17 cellular contexts compared by ENCODE assay signal in the genomic region with DNA sequence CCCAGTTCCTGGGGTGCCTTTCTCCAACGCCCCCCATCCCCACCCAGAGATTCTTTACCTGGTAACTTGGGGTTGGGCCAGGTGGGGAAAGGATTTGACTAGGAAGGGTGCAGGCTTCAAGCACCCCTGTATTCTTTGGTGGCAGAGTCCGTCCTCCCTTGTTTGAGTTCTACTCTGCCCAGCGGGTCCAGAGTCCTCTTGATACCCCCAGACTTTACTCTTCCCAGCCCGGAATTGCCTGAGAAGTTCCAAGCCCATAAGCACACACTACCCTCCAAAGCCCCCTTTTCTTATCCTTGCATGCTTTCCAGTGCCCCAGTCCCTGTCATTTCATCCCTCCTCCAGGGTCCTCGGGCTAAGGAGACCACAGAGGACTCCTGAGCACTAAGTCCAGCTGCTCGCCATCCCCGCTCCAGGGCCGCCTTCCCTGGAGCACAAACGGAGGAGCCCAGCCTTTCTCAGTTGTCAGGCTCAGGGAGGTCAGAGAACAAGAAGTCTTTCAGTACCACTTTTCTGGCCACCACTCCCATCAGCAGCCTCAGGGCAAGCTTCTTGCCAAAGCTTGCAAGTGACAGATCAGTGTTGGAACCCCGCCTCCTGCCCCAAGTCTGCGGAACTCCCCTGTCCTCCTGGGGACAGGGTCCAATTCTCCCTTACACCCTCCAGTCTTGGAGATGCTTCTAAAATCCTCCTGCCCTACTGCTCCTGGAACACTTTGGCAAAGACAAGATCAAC. TPM values are rescaled to one million over a fixed set of nuclear protein-coding genes. Genes with fewer than 3 reads are reported as not detected.
A peak's percentile ranks its signal among the peaks of the same experiment; 100 is the strongest.
DNase-seq lines count a peak whose midpoint lies in the region; ATAC-seq and TF ChIP-seq lines count a peak whose summit lies in the region.
"Had no signal": no experiment of that assay in that cellular context is flagged by ENCODE, and none has a peak within 500 bp of the region (broad histone marks: within the 10 kb centered on the region; RNA-seq: fewer than 3 reads in every experiment).

No MANE protein-coding gene starts in this region.

- peaks cover 50 to 66% (median 54%) of the 10 kb centered on the region in 3 donors for H3K4me1 Mint-ChIP-seq in IgD-negative memory B cell
- H3K4me1 Mint-ChIP-seq in dendritic cell treated with granulocyte-macrophage colony-stimulating factor and Interleukin-4, amounts not matched to agents 40 ng/mL and 50 ng/mL, for 4 days (ENCODE audit: low read depth): peaks cover 76% of the 10 kb centered on the region

- no peaks in the 10 kb centered on the region for H3K9me3 Mint-ChIP-seq in IgD-negative memory B cell
- no peaks in the 10 kb centered on the region for H3K9me3 Mint-ChIP-seq in dendritic cell treated with granulocyte-macrophage colony-stimulating factor and Interleukin-4, amounts not matched to agents 40 ng/mL and 50 ng/mL, for 4 days
- no peaks in the 10 kb centered on the region for H3K9me3 Mint-ChIP-seq in activated naive CD4-positive, alpha-beta T cell treated with anti-CD3 and anti-CD28 coated beads, Interleukin-2, amount 50 U/mL, for 72 hours
- H3K9me3 Mint-ChIP-seq: activated naive CD4-positive, alpha-beta T cell treated with anti-CD3 and anti-CD28 coated beads, Interleukin-2, amount 10 ng/mL, durations not matched to agents 7 days and 5 days; central memory CD8-positive, alpha-beta T cell had no signal

- peak overlapping the region; percentile 60 to 92 (median 80) for H3K4me3 Mint-ChIP-seq in IgD-negative memory B cell
- H3K4me3 Mint-ChIP-seq in dendritic cell treated with granulocyte-macrophage colony-stimulating factor and Interleukin-4, amounts not matched to agents 40 ng/mL and 50 ng/mL, for 4 days: no peak overlapping the region
- H3K4me3 Mint-ChIP-seq: activated CD8-positive, alpha-beta memory T cell treated with anti-CD3 and anti-CD28 coated beads, Interleukin-2, amount 10 ng/mL, durations not matched to agents 7 days and 5 days; activated naive CD4-positive, alpha-beta T cell treated with anti-CD3 and anti-CD28 coated beads, Interleukin-2, amount 10 ng/mL, durations not matched to agents 7 days and 5 days; central memory CD8-positive, alpha-beta T cell had no signal

- H3K36me3 ChIP-seq in mucosa of stomach (ENCODE audit: control insufficient read depth, insufficient read depth, low read length) (no peaks in the 10 kb centered on the region), BE2C (no peaks in the 10 kb centered on the region)
- H3K36me3 ChIP-seq: esophagus muscularis mucosa, vagina had no signal

- no peak for DNase-seq in BE2C
- no peak for DNase-seq in activated T-cell treated with anti-CD3 and anti-CD28 coated beads, Interleukin-2, amount 50 U/mL, for 1 hour
- no peak for DNase-seq in NCI-H2171 (lab: John Stamatoyannopoulos, UW)
- DNase-seq in activated naive CD4-positive, alpha-beta T cell treated with anti-CD3 and anti-CD28 coated beads, Interleukin-2, amount 50 U/mL, for 72 hours (ENCODE audit: low spot score in 2 of 2): no peak
- DNase-seq: activated CD8-positive, alpha-beta memory T cell treated with anti-CD3 and anti-CD28 coated beads, Interleukin-2, amount 10 ng/mL, durations not matched to agents 7 days and 5 days; activated naive CD4-positive, alpha-beta T cell treated with anti-CD3 and anti-CD28 coated beads, Interleukin-2, amount 10 ng/mL, durations not matched to agents 7 days and 5 days; NCI-H187; NCI-H69; psoas muscle; stimulated activated CD4-positive, alpha-beta T cell treated with anti-CD3 and anti-CD28 coated beads, Interleukin-2, amount 100 ng/mL, for 24 hours had no signal

- no peaks in the 10 kb centered on the region for H3K36me3 Mint-ChIP-seq in IgD-negative memory B cell
- no peaks in the 10 kb centered on the region for H3K36me3 Mint-ChIP-seq in dendritic cell treated with granulocyte-macrophage colony-stimulating factor and Interleukin-4, amounts not matched to agents 40 ng/mL and 50 ng/mL, for 4 days (ENCODE audit: low read depth)
- H3K36me3 Mint-ChIP-seq in activated naive CD4-positive, alpha-beta T cell treated with anti-CD3 and anti-CD28 coated beads, Interleukin-2, amount 50 U/mL, for 72 hours: no peaks in the 10 kb centered on the region
- H3K36me3 Mint-ChIP-seq: activated CD8-positive, alpha-beta memory T cell treated with anti-CD3 and anti-CD28 coated beads, Interleukin-2, amount 10 ng/mL, durations not matched to agents 7 days and 5 days; activated naive CD4-positive, alpha-beta T cell treated with anti-CD3 and anti-CD28 coated beads, Interleukin-2, amount 10 ng/mL, durations not matched to agents 7 days and 5 days had no signal

- peak overlapping the region; percentile 38 for H3K27ac ChIP-seq in C4-2B
- H3K27ac ChIP-seq: esophagus muscularis mucosa, psoas muscle, vagina had no signal

- no peaks in the 10 kb centered on the region for H3K27me3 ChIP-seq in mucosa of stomach (ENCODE audit: control insufficient read depth, insufficient read depth, low read length)
- H3K27me3 ChIP-seq in BE2C: no peaks in the 10 kb centered on the region
- H3K27me3 ChIP-seq: vagina had no signal

- H3K4me1 ChIP-seq in mucosa of stomach (ENCODE audit: control insufficient read depth, insufficient read depth, low read length): peaks cover 73% of the 10 kb centered on the region
- H3K4me1 ChIP-seq in BE2C: no peaks in the 10 kb centered on the region
- H3K4me1 ChIP-seq: psoas muscle had no signal

- ATAC-seq in activated naive CD4-positive, alpha-beta T cell treated with anti-CD3 and anti-CD28 coated beads, Interleukin-2, amount 50 U/mL, for 72 hours: no peak
- ATAC-seq: activated CD8-positive, alpha-beta memory T cell treated with anti-CD3 and anti-CD28 coated beads, Interleukin-2, amount 10 ng/mL, durations not matched to agents 7 days and 5 days; psoas muscle had no signal

- peak overlapping the region; percentile 90 to 99 (median 98) for H3K27ac Mint-ChIP-seq in IgD-negative memory B cell
- peak overlapping the region; percentile 0 for H3K27ac Mint-ChIP-seq in dendritic cell treated with granulocyte-macrophage colony-stimulating factor and Interleukin-4, amounts not matched to agents 40 ng/mL and 50 ng/mL, for 4 days
- no peak overlapping the region for H3K27ac Mint-ChIP-seq in activated naive CD4-positive, alpha-beta T cell treated with anti-CD3 and anti-CD28 coated beads, Interleukin-2, amount 50 U/mL, for 72 hours
- H3K27ac Mint-ChIP-seq: activated CD8-positive, alpha-beta memory T cell treated with anti-CD3 and anti-CD28 coated beads, Interleukin-2, amount 10 ng/mL, durations not matched to agents 7 days and 5 days; activated naive CD4-positive, alpha-beta T cell treated with anti-CD3 and anti-CD28 coated beads, Interleukin-2, amount 10 ng/mL, durations not matched to agents 7 days and 5 days had no signal

- H3K27me3 Mint-ChIP-seq in IgD-negative memory B cell: peaks cover 2% of the 10 kb centered on the region
- peaks cover 51% of the 10 kb centered on the region for H3K27me3 Mint-ChIP-seq in dendritic cell treated with granulocyte-macrophage colony-stimulating factor and Interleukin-4, amounts not matched to agents 40 ng/mL and 50 ng/mL, for 4 days

- TF ChIP-seq CTCF in C4-2B (conservative IDR thresholded peaks at IDR 0.05): no peak
- no peak for TF ChIP-seq CTCF in BE2C (IDR thresholded peaks at IDR 0.05; ENCODE audit: low read depth, low read length)

- H3K4me3 ChIP-seq in mucosa of stomach (ENCODE audit: low read length) (no peak overlapping the region), BE2C (ENCODE audit: low read depth, low read length) (no peak overlapping the region)
- H3K4me3 ChIP-seq: esophagus muscularis mucosa, psoas muscle, vagina had no signal

- H3K9ac ChIP-seq in mucosa of stomach (ENCODE audit: low read length): peak overlapping the region; percentile 60

- H3K9me3 ChIP-seq in mucosa of stomach (ENCODE audit: control insufficient read depth, low read length) (no peaks in the 10 kb centered on the region), BE2C (no peaks in the 10 kb centered on the region)
- H3K9me3 ChIP-seq: esophagus muscularis mucosa, psoas muscle, vagina had no signal

- intact Hi-C loops in dendritic cell treated with granulocyte-macrophage colony-stimulating factor and Interleukin-4, amounts not matched to agents 40 ng/mL and 50 ng/mL, for 4 days (cut with micrococcal nuclease): no loop called here

RNA-seq across cellular contexts. Expression of gene SLC45A3, which starts 12.2 kb away (rescaled TPM):
- polyA plus RNA-seq in IgD-negative memory B cell: 1.9 TPM
- 0.26 TPM for polyA plus RNA-seq in BE2C (2012; ENCODE audit: insufficient read depth, insufficient read length, low read depth)
- total RNA-seq in activated naive CD4-positive, alpha-beta T cell treated with anti-CD3 and anti-CD28 coated beads, Interleukin-2, amount 50 U/mL, for 72 hours: 1 to 10 TPM in 1 of 2 donors, under 1 TPM in 1; 0.57 to 1.1 TPM
- total RNA-seq: activated CD8-positive, alpha-beta memory T cell treated with anti-CD3 and anti-CD28 coated beads, Interleukin-2, amount 10 ng/mL, durations not matched to agents 7 days and 5 days had no signal

RNA-seq across cellular contexts. Expression of gene ELK4, which starts 36.3 kb away (rescaled TPM):
- 4.7 TPM for polyA plus RNA-seq in IgD-negative memory B cell
- 9.0 TPM for polyA plus RNA-seq in BE2C (2012; ENCODE audit: insufficient read depth, insufficient read length, low read depth)
- 10 to 100 TPM; 67.8 to 91.3 TPM for total RNA-seq in activated naive CD4-positive, alpha-beta T cell treated with anti-CD3 and anti-CD28 coated beads, Interleukin-2, amount 50 U/mL, for 72 hours

Comparison
In these comparisons a context has a peak if more than half of its experiments do, and no peak if none do; other contexts are left out.
1. H3K27ac Mint-ChIP-seq: peak in IgD-negative memory B cell (3 of 3) and dendritic cell treated with granulocyte-macrophage colony-stimulating factor and Interleukin-4, amounts not matched to agents 40 ng/mL and 50 ng/mL, for 4 days (single experiment); none in activated naive CD4-positive, alpha-beta T cell treated with anti-CD3 and anti-CD28 coated beads, Interleukin-2, amount 50 U/mL, for 72 hours (0 of 2).